ENCODE assay signal across 9 cellular contexts in the genomic region with DNA sequence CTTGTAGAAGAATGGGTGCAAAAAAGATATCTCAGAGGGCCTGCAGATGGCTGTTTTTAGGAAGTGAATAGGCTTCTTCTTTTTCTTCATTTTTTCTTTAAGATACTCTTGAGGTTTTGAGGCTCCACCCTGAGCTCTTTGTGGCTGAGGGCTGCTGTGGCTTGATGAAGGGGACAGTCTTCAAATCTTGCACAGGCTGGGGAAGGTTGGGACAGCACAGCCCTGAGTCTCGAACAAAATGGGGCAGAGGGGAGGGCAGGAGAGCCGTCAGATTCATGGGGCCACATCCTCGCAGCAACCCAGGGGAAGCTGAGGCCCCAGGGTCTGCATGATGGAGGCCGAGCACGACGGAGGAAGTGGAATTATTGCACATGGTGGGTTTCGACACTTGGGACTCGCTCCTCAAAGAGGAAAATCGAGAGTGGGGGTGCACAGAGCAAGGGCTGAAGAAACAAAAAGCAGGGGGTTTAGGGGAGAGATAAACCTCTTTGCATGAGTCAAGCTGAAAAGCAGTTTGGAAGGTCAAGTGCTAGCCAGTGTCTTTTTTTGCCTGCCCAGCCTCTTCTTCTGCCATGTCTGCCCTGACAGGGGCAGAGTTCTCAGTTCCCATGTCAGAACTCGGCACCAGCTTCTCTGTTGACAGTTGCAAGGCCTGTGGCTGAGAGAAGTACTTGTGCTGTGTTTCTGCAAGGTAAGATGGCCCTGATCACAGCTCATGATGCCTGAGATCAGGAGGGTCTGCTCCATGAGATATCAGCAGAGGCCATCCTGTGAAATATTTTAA. TPM values are rescaled to one million over a fixed set of nuclear protein-coding genes. Genes with fewer than 3 reads are reported as not detected.
DNase-seq lines count a peak whose midpoint lies in the region; TF ChIP-seq lines count a peak whose summit lies in the region.
"Had no signal": no experiment of that assay in that cellular context is flagged by ENCODE, and none has a peak within 500 bp of the region (broad histone marks: within the 10 kb centered on the region; RNA-seq: fewer than 3 reads in every experiment).

No MANE protein-coding gene starts in this region.

- peaks cover 47% of the 10 kb centered on the region for H3K4me1 Mint-ChIP-seq in endodermal cell
- peaks cover 94% of the 10 kb centered on the region for H3K4me1 Mint-ChIP-seq in stimulated activated naive CD8-positive, alpha-beta T cell treated with anti-CD3 and anti-CD28 coated beads, Interleukin-15, Interleukin-2, amounts not matched to agents 100 ng/mL and 50 ng/mL, for 24 hours (ENCODE audit: low read depth)

- no peaks in the 10 kb centered on the region for H3K27me3 Mint-ChIP-seq in endodermal cell (ENCODE audit: insufficient read depth)
- no peaks in the 10 kb centered on the region for H3K27me3 Mint-ChIP-seq in stimulated activated naive CD8-positive, alpha-beta T cell treated with anti-CD3 and anti-CD28 coated beads, Interleukin-15, Interleukin-2, amounts not matched to agents 100 ng/mL and 50 ng/mL, for 24 hours

- no peak overlapping the region for H3K27ac ChIP-seq in endodermal cell (ENCODE audit: low read depth, low read length)
- peak overlapping the region in 1 of 3 donors; percentile 73 for H3K27ac ChIP-seq in thyroid gland

- H3K9me3 ChIP-seq in endodermal cell (ENCODE audit: control insufficient read depth, low read length): peaks cover 8% of the 10 kb centered on the region
- H3K9me3 ChIP-seq in thyroid gland: no peaks in the 10 kb centered on the region

- peak overlapping the region; percentile 3 for H3K9ac ChIP-seq in endodermal cell (ENCODE audit: extremely low read depth, low read length, poor library complexity, severe bottlenecking)

- H3K27me3 ChIP-seq in endodermal cell (ENCODE audit: control insufficient read depth, insufficient read depth, low read length, poor library complexity, severe bottlenecking): no peaks in the 10 kb centered on the region
- H3K27me3 ChIP-seq in thyroid gland: no peaks in the 10 kb centered on the region

- intact Hi-C loops in thyroid gland (cut with DNase I): no loop called here

- H3K4me3 ChIP-seq in endodermal cell (ENCODE audit: low read length) (no peak overlapping the region), thyroid gland (replicated peaks in 1 of 3) (no peak overlapping the region)

- no peak overlapping the region for H3K4me3 Mint-ChIP-seq in endodermal cell
- H3K4me3 Mint-ChIP-seq in stimulated activated naive CD8-positive, alpha-beta T cell treated with anti-CD3 and anti-CD28 coated beads, Interleukin-15, Interleukin-2, amounts not matched to agents 100 ng/mL and 50 ng/mL, for 24 hours: peak overlapping the region; percentile 78

- H3K36me3 Mint-ChIP-seq in endodermal cell (ENCODE audit: low read depth): peaks cover 32% of the 10 kb centered on the region
- H3K36me3 Mint-ChIP-seq in stimulated activated naive CD8-positive, alpha-beta T cell treated with anti-CD3 and anti-CD28 coated beads, Interleukin-15, Interleukin-2, amounts not matched to agents 100 ng/mL and 50 ng/mL, for 24 hours (ENCODE audit: low read depth): peaks cover 3% of the 10 kb centered on the region

- H3K4me1 ChIP-seq in endodermal cell (ENCODE audit: control insufficient read depth, insufficient read depth, low read length) (peaks cover 25% of the 10 kb centered on the region), thyroid gland (peaks cover 10 to 33% of the 10 kb centered on the region in 2 donors)

- H3K27ac Mint-ChIP-seq in endodermal cell: peak overlapping the region; percentile 83
- H3K27ac Mint-ChIP-seq in stimulated activated naive CD8-positive, alpha-beta T cell treated with anti-CD3 and anti-CD28 coated beads, Interleukin-15, Interleukin-2, amounts not matched to agents 100 ng/mL and 50 ng/mL, for 24 hours: peak overlapping the region; percentile 98

- H3K36me3 ChIP-seq in endodermal cell (ENCODE audit: control insufficient read depth, insufficient read depth, low read length) (peaks cover 55% of the 10 kb centered on the region), thyroid gland (no peaks in the 10 kb centered on the region)

- 93 to 99% methylated on average over 9 to 10 of the region's 10 CpGs for WGBS in endodermal cell (ENCODE audit: insufficient coverage in 1 of 2, insufficient read length in 1 of 2), 2 experiments
- WGBS in thyroid gland, 2 donors: 87 to 95% methylated on average over 10 of the region's 10 CpGs

- TF ChIP-seq CTCF in endodermal cell (conservative IDR thresholded peaks at IDR 0.05) (no peak), thyroid gland (IDR thresholded peaks at IDR 0.05) (no peak)

- DNase-seq in activated gamma-delta T cell treated with Interleukin-2 at 50 U/mL for 16 hours: peak; percentile 44
- DNase-seq in activated gamma-delta T cell (lab: John Stamatoyannopoulos, UW): no peak
- DNase-seq in SIG-M5 (lab: John Stamatoyannopoulos, UW): peak; percentile 89
- no peak for DNase-seq in endodermal cell
- DNase-seq in iPS-NIHi7 (ENCODE audit: extremely low spot score): no peak
- no peak for DNase-seq in thyroid gland
- DNase-seq in NCI-H524 treated with DMSO at 0.1 percent for 48 hours (lab: John Stamatoyannopoulos, UW): no peak
- DNase-seq: cortex of kidney had no signal

- TF ChIP-seq POLR2A in thyroid gland (IDR thresholded peaks at IDR 0.05): no peak

- peaks cover 1% of the 10 kb centered on the region for H3K9me3 Mint-ChIP-seq in endodermal cell
- no peaks in the 10 kb centered on the region for H3K9me3 Mint-ChIP-seq in stimulated activated naive CD8-positive, alpha-beta T cell treated with anti-CD3 and anti-CD28 coated beads, Interleukin-15, Interleukin-2, amounts not matched to agents 100 ng/mL and 50 ng/mL, for 24 hours

RNA-seq across cellular contexts. Expression of gene INPP4A, which starts 19.5 kb away (rescaled TPM):
- total RNA-seq in endodermal cell (10 to 100 TPM; 84.9 to 94.2 TPM), thyroid gland (10 to 100 TPM; 18.9 to 24.9 (median 23.8) TPM)
- 31.9 TPM for polyA plus RNA-seq in endodermal cell (2013, experiment 1 of 2)
- polyA plus RNA-seq in endodermal cell (2013, experiment 2 of 2): 33.3 TPM

Comparison
In these comparisons a context has a peak if more than half of its experiments do, and no peak if none do; other contexts are left out.
1. DNase-seq: peak in activated gamma-delta T cell treated with Interleukin-2 at 50 U/mL for 16 hours (single experiment) and SIG-M5 (single experiment); none in activated gamma-delta T cell (single experiment), endodermal cell (single experiment), iPS-NIHi7 (single experiment), thyroid gland (0 of 2) and NCI-H524 treated with DMSO at 0.1 percent for 48 hours (single experiment).